ENCODE assay signal across 21 cellular contexts in genomic region chr2:193463016-193463415, GRCh38.
DNase-seq lines count a peak whose midpoint lies in the region; ATAC-seq, FAIRE-seq and TF ChIP-seq lines count a peak whose summit lies in the region.
"Had no signal": no experiment of that assay in that cellular context is flagged by ENCODE, and none has a peak within 500 bp of the region (broad histone marks: within the 10 kb centered on the region; RNA-seq: fewer than 3 reads in every experiment).

No MANE protein-coding gene starts in this region.

- H3K27me3 Mint-ChIP-seq in astrocyte (ENCODE audit: low read depth, unreplicated experiment): no peaks in the 10 kb centered on the region
- H3K27me3 Mint-ChIP-seq: CD4-positive, alpha-beta memory T cell had no signal

- H4K12ac ChIP-seq in trophoblast cell (ENCODE audit: low read depth, low read length): no peak overlapping the region

- peaks cover 11% of the 10 kb centered on the region for H3K4me1 Mint-ChIP-seq in astrocyte (ENCODE audit: low read depth, unreplicated experiment)
- H3K4me1 Mint-ChIP-seq: CD4-positive, alpha-beta memory T cell had no signal

- H3K4me3 ChIP-seq in AG09309 (ENCODE audit: control insufficient read depth, low read depth, low read length): no peak overlapping the region
- H3K4me3 ChIP-seq in astrocyte (ENCODE audit: insufficient read depth, low read depth, low read length): no peak overlapping the region
- H3K4me3 ChIP-seq in trophoblast cell (ENCODE audit: low read depth, low read length): no peak overlapping the region
- H3K4me3 ChIP-seq: BLaER1 had no signal

- TF ChIP-seq CTCF in AG09309 (IDR thresholded peaks at IDR 0.05; ENCODE audit: control insufficient read depth, insufficient read depth, low read depth, low read length, missing control alignments): no peak
- no peak for TF ChIP-seq CTCF in astrocyte (IDR thresholded peaks at IDR 0.05; ENCODE audit: insufficient read depth, low read depth, low read length)

- H2AFZ ChIP-seq in astrocyte (ENCODE audit: low read depth, low read length) (no peak overlapping the region), trophoblast cell (ENCODE audit: insufficient read depth, low read length, poor library complexity) (no peak overlapping the region)

- H3K4me2 ChIP-seq in astrocyte (ENCODE audit: low read length): no peak overlapping the region
- no peak overlapping the region for H3K4me2 ChIP-seq in trophoblast cell (ENCODE audit: low read length)
- H3K4me2 ChIP-seq: BLaER1 had no signal

- H3K79me1 ChIP-seq in trophoblast cell (ENCODE audit: low read length): no peaks in the 10 kb centered on the region

- no peaks in the 10 kb centered on the region for H3K36me3 Mint-ChIP-seq in astrocyte (ENCODE audit: low read depth, unreplicated experiment)
- H3K36me3 Mint-ChIP-seq: CD4-positive, alpha-beta memory T cell had no signal

- H4K8ac ChIP-seq in trophoblast cell (ENCODE audit: low read depth, low read length): no peak overlapping the region

- H3K23ac ChIP-seq in trophoblast cell (ENCODE audit: low read length): no peak overlapping the region

- H3K4me3 Mint-ChIP-seq in astrocyte (ENCODE audit: unreplicated experiment): no peak overlapping the region
- H3K4me3 Mint-ChIP-seq: CD4-positive, alpha-beta memory T cell had no signal

- H3K4ac ChIP-seq in trophoblast cell (ENCODE audit: low read depth, low read length): no peak overlapping the region

- H3K27ac ChIP-seq in astrocyte (ENCODE audit: low read depth, low read length) (no peak overlapping the region), trophoblast cell (ENCODE audit: low read depth, low read length) (no peak overlapping the region)
- H3K27ac ChIP-seq: BLaER1 had no signal

- H3K9me3 ChIP-seq in astrocyte (ENCODE audit: insufficient read depth, low read depth, low read length) (no peaks in the 10 kb centered on the region), trophoblast cell (ENCODE audit: insufficient read depth, low read depth, low read length) (no peaks in the 10 kb centered on the region)
- H3K9me3 ChIP-seq: BLaER1 had no signal

- H3K18ac ChIP-seq in trophoblast cell (ENCODE audit: low read length): no peak overlapping the region

- H3K36me3 ChIP-seq in astrocyte (ENCODE audit: insufficient read depth, low read length) (no peaks in the 10 kb centered on the region), trophoblast cell (ENCODE audit: control insufficient read depth in 1 of 2, insufficient read depth in 2 of 2, low read length in 2 of 2) (no peaks in the 10 kb centered on the region)
- H3K36me3 ChIP-seq: BLaER1 had no signal

- no peak overlapping the region for H2BK5ac ChIP-seq in trophoblast cell (ENCODE audit: low read depth, low read length, poor library complexity)

- H2BK12ac ChIP-seq in trophoblast cell (ENCODE audit: low read length): no peak overlapping the region

- no peak overlapping the region for H4K91ac ChIP-seq in trophoblast cell (ENCODE audit: low read depth, low read length)

- H3K4me1 ChIP-seq in astrocyte (ENCODE audit: insufficient read depth, low read length): no peaks in the 10 kb centered on the region
- H3K4me1 ChIP-seq in trophoblast cell (ENCODE audit: control insufficient read depth in 1 of 2, insufficient read depth in 2 of 2, low read length in 2 of 2): no peaks in the 10 kb centered on the region
- H3K4me1 ChIP-seq: BLaER1 had no signal

- peak overlapping the region; percentile 8 for H3K27ac Mint-ChIP-seq in astrocyte (ENCODE audit: unreplicated experiment)
- H3K27ac Mint-ChIP-seq: CD4-positive, alpha-beta memory T cell had no signal

- no peaks in the 10 kb centered on the region for H3K27me3 ChIP-seq in astrocyte (ENCODE audit: insufficient read depth, low read length)
- no peaks in the 10 kb centered on the region for H3K27me3 ChIP-seq in trophoblast cell (ENCODE audit: insufficient read depth, low read length)
- H3K27me3 ChIP-seq: BLaER1 had no signal

- H3K9me3 Mint-ChIP-seq in astrocyte (ENCODE audit: unreplicated experiment): no peaks in the 10 kb centered on the region

- H4K20me1 ChIP-seq in astrocyte (ENCODE audit: insufficient read depth, low read length): no peaks in the 10 kb centered on the region
- H4K20me1 ChIP-seq: BLaER1 had no signal

- H3K14ac ChIP-seq in trophoblast cell (ENCODE audit: low read length): no peak overlapping the region

- H3K79me2 ChIP-seq in astrocyte (ENCODE audit: insufficient read depth, low read length) (no peaks in the 10 kb centered on the region), trophoblast cell (ENCODE audit: control insufficient read depth, insufficient read depth, low read length, poor library complexity) (no peaks in the 10 kb centered on the region)

- no peak for ATAC-seq in HG03135 (IDR thresholded peaks at IDR 0.05; ENCODE audit: unreplicated experiment)

- H2BK120ac ChIP-seq in trophoblast cell (ENCODE audit: insufficient read depth, low read length, poor library complexity): no peak overlapping the region

- WGBS in trophoblast cell (ENCODE audit: extremely low coverage, insufficient coverage, insufficient read length): no CpG with 5 or more reads among the region's 3 CpGs

- H2AK5ac ChIP-seq in trophoblast cell (ENCODE audit: low read length): no peak overlapping the region

- DNase-seq in AG09309 (ENCODE audit: low read depth) (peak; percentile 1), LHCN-M2 (ENCODE audit: low read depth) (peak; percentile 12), astrocyte (ENCODE audit: low read depth) (no peak), trophoblast cell (peak; percentile 58 to 79)
- no peak for DNase-seq in stimulated activated naive CD4-positive, alpha-beta T cell treated with Interleukin-2 at 50 U/mL for 16 hours (lab: John Stamatoyannopoulos, UW)
- DNase-seq in activated T-cell treated with anti-CD3 and anti-CD28 coated beads, Interleukin-2, amount 50 U/mL, for 48 hours: no peak
- DNase-seq: Calu3; CD4-positive, alpha-beta memory T cell; DMS53; H7; Kasumi-1; NCI-H1092 treated with DMSO at 0.1 percent for 48 hours; NCI-H2081; NCI-H2171 treated with DMSO at 0.1 percent for 48 hours; NCI-H446 treated with DMSO at 0.1 percent for 48 hours; NCI-H69; Right ventricle myocardium superior had no signal

- H3K9ac ChIP-seq in astrocyte (ENCODE audit: low read length) (no peak overlapping the region), trophoblast cell (ENCODE audit: low read length) (no peak overlapping the region)
- H3K9ac ChIP-seq: BLaER1 had no signal

- FAIRE-seq in astrocyte (lab: Jason Lieb, UNC): no peak
- FAIRE-seq: A204.1, RCC 7860 had no signal

Comparison
In these comparisons a context has a peak if more than half of its experiments do, and no peak if none do; other contexts are left out.
1. DNase-seq: peak in AG09309 (single experiment), LHCN-M2 (single experiment) and trophoblast cell (2 of 2); none in astrocyte (single experiment), stimulated activated naive CD4-positive, alpha-beta T cell treated with Interleukin-2 at 50 U/mL for 16 hours (single experiment) and activated T-cell treated with anti-CD3 and anti-CD28 coated beads, Interleukin-2, amount 50 U/mL, for 48 hours (0 of 2).